ENCODE assay signal across 13 cellular contexts in genomic region chr12:106078358-106079025, GRCh38.
DNase-seq lines count a peak whose midpoint lies in the region; ATAC-seq, FAIRE-seq and TF ChIP-seq lines count a peak whose summit lies in the region.
"Had no signal": no experiment of that assay in that cellular context is flagged by ENCODE, and none has a peak within 500 bp of the region (broad histone marks: within the 10 kb centered on the region; RNA-seq: fewer than 3 reads in every experiment).

No MANE protein-coding gene starts in this region.

- ATAC-seq in HG03039 (IDR thresholded peaks at IDR 0.05; ENCODE audit: unreplicated experiment): no peak
- ATAC-seq: activated naive CD8-positive, alpha-beta T cell treated with anti-CD3 and anti-CD28 coated beads, Interleukin-2, amount 50 U/mL, for 24 hours had no signal

- FAIRE-seq in HTR-8/SVneo (lab: Jason Lieb, UNC): peak; percentile 76

- TF ChIP-seq CTCF in astrocyte of the spinal cord (IDR thresholded peaks at IDR 0.05; ENCODE audit: low read depth, low read length): no peak

- DNase-seq in HTR-8/SVneo (ENCODE audit: insufficient read length, low spot score) (no peak), astrocyte of the spinal cord (ENCODE audit: low read depth, low spot score) (peak; percentile 84), hippocampal formation (lab: John Stamatoyannopoulos, UW) (peak; percentile 64 to 68), superior temporal gyrus (ENCODE audit: extremely low spot score) (peak; percentile 91), KG1 (lab: John Stamatoyannopoulos, UW) (no peak), NCI-H345 (lab: John Stamatoyannopoulos, UW) (no peak)
- DNase-seq in activated CD4-positive, CD25-positive, alpha-beta regulatory T cell treated with anti-CD3 and anti-CD28 coated beads, Interleukin-2, amount 50 U/mL, for 72 hours: no peak
- DNase-seq: activated naive CD8-positive, alpha-beta T cell treated with anti-CD3 and anti-CD28 coated beads, Interleukin-2, amount 50 U/mL, for 24 hours; immature natural killer cell; NCI-H524; stimulated activated CD4-positive, alpha-beta T cell treated with anti-CD3 and anti-CD28 coated beads, Interleukin-15, amount 100 ng/mL, for 24 hours; upper lobe of left lung had no signal

- in situ Hi-C loops in astrocyte of the spinal cord (cut with HindIII; ENCODE audit: low sequenced_read_pairs): no loop called here

- no peak overlapping the region for H3K4me3 ChIP-seq in astrocyte of the spinal cord (ENCODE audit: low read depth, low read length)
- H3K4me3 ChIP-seq: upper lobe of left lung had no signal

Comparison
In these comparisons a context has a peak if more than half of its experiments do, and no peak if none do; other contexts are left out.
1. DNase-seq: peak in astrocyte of the spinal cord (single experiment), hippocampal formation (2 of 2) and superior temporal gyrus (single experiment); none in HTR-8/SVneo (single experiment), KG1 (single experiment), activated CD4-positive, CD25-positive, alpha-beta regulatory T cell treated with anti-CD3 and anti-CD28 coated beads, Interleukin-2, amount 50 U/mL, for 72 hours (single experiment) and NCI-H345 (single experiment).